ENCODE assay signal across 10 cellular contexts in the genomic region with DNA sequence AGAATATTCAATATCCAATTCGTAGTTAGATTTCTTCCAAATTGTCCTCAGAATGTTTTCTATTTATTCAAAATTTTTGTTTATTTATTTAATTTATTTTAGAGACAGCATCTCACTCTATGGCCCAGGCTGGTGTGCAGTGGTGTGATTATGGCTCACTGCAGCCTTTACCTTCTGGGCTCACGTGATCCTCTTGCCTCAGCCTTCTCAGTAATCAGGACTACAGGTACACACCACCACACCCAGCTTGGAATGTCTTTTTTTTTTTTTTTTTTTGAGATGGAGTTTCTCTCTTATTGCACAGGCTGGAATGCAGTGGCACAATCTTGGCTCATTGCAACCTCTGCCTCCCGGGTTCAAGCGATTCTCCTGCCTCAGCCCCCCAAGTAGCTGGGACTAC. TPM values are rescaled to one million over a fixed set of nuclear protein-coding genes. Genes with fewer than 3 reads are reported as not detected.
"Had no signal": no experiment of that assay in that cellular context is flagged by ENCODE, and none has a peak within 500 bp of the region (broad histone marks: within the 10 kb centered on the region; RNA-seq: fewer than 3 reads in every experiment).

No MANE protein-coding gene starts in this region.

- H3K36me3 ChIP-seq: HAP-1 had no signal

- ATAC-seq: HCT116, K562 had no signal

- H3K9ac ChIP-seq: GM23248 had no signal

- H3K4me3 ChIP-seq: GM23248, HAP-1, K562 had no signal

- H2AFZ ChIP-seq: GM23248 had no signal

- H3K27ac ChIP-seq: GM23248, HL-60 had no signal

- DNase-seq: GM23248, GOT3, H7, HFFc6, IMR-90 had no signal

RNA-seq across cellular contexts. Expression of gene MYO15A, which starts 24.3 kb away (rescaled TPM):
- total RNA-seq: HT1080 had no signal
